14 cellular contexts compared by ENCODE assay signal in the genomic region with DNA sequence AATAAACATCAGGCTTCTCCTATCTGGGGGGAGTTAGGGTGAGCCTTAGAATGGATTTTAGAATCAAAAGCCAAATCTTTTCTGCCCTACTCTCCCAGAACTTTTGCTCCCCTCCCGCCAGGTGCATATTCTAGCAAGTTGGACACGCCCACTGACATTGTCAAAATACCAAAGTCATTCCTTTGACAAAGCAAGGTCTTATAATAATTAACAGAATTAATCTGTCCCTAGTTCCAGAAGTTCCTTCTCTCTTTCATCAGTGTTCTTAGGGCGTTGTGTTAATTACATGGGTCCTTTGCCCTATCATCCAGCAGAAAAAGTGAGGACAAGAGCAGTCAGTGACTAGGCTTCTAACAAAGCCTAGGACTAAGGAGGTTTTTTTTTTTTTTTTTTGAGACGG. TPM values are rescaled to one million over a fixed set of nuclear protein-coding genes. Genes with fewer than 3 reads are reported as not detected.
A peak's percentile ranks its signal among the peaks of the same experiment; 100 is the strongest.
DNase-seq lines count a peak whose midpoint lies in the region; ATAC-seq and TF ChIP-seq lines count a peak whose summit lies in the region.
"Had no signal": no experiment of that assay in that cellular context is flagged by ENCODE, and none has a peak within 500 bp of the region (broad histone marks: within the 10 kb centered on the region; RNA-seq: fewer than 3 reads in every experiment).

No MANE protein-coding gene starts in this region.

- H3K4me1 ChIP-seq in GM23338 (ENCODE audit: insufficient read depth) (peaks cover 28% of the 10 kb centered on the region), mucosa of rectum (ENCODE audit: control insufficient read depth in 2 of 2, insufficient read depth in 2 of 2, low read length in 2 of 2) (peaks cover 11 to 19% of the 10 kb centered on the region in 2 donors), MM.1S (ENCODE audit: low read length) (0 out of 2 replicates have a peak, but pooled peaks cover 4% of the 10 kb centered on the region)

- H3K27ac Mint-ChIP-seq in CD14-positive monocyte (peak overlapping the region in 4 of 7 donors; percentile 15 to 63 (median 38)), GM23338 (peak overlapping the region; percentile 56)
- peak overlapping the region; percentile 25 for H3K27ac Mint-ChIP-seq in activated naive CD8-positive, alpha-beta T cell treated with anti-CD3 and anti-CD28 coated beads for 36 hours
- H3K27ac Mint-ChIP-seq: neural progenitor cell had no signal

- DNase-seq in CD14-positive monocyte (ENCODE audit: low spot score) (no peak), GM23338 (ENCODE audit: low spot score) (peak; percentile 60), MM.1S (no peak), dorsolateral prefrontal cortex (no peak), substantia nigra (lab: John Stamatoyannopoulos, UW) (no peak)
- DNase-seq in activated naive CD8-positive, alpha-beta T cell treated with anti-CD3 and anti-CD28 coated beads for 36 hours: no peak
- DNase-seq: activated CD8-positive, alpha-beta memory T cell treated with anti-CD3 and anti-CD28 coated beads, Interleukin-2, amount 50 U/mL, for 48 hours; NCI-H2081 treated with DMSO at 0.1 percent for 48 hours; spleen; stimulated activated CD8-positive, alpha-beta memory T cell treated with anti-CD3 and anti-CD28 coated beads, Interleukin-4, amount 100 ng/mL, for 48 hours had no signal

- H3F3A ChIP-seq in GM23338 (replicated peaks; ENCODE audit: low read depth) (peaks cover 16% of the 10 kb centered on the region; the same call in 1 of the 2 replicates), MM.1S (ENCODE audit: insufficient read depth, low read length) (peaks cover 6% of the 10 kb centered on the region)

- H4K20me1 ChIP-seq in GM23338 (replicated peaks; ENCODE audit: insufficient read depth): peaks cover 11% of the 10 kb centered on the region
- H4K20me1 ChIP-seq in MM.1S (ENCODE audit: insufficient read depth, low read length): no peaks in the 10 kb centered on the region

- no peak for ATAC-seq in GM23338
- ATAC-seq in HG03175 (IDR thresholded peaks at IDR 0.05; ENCODE audit: unreplicated experiment): no peak

- H2AFZ ChIP-seq in GM23338 (no peak overlapping the region), MM.1S (ENCODE audit: low read length) (no peak overlapping the region)
- H2AFZ ChIP-seq: neural progenitor cell had no signal

- H3K4me3 Mint-ChIP-seq in CD14-positive monocyte (no peak overlapping the region), GM23338 (peak overlapping the region; percentile 18; the same call in 1 of the 3 replicates)
- peak overlapping the region; percentile 98 for H3K4me3 Mint-ChIP-seq in activated naive CD8-positive, alpha-beta T cell treated with anti-CD3 and anti-CD28 coated beads for 36 hours

- H3K9me2 ChIP-seq in GM23338 (ENCODE audit: insufficient read depth): no peaks in the 10 kb centered on the region
- no peaks in the 10 kb centered on the region for H3K9me2 ChIP-seq in MM.1S (replicated peaks; ENCODE audit: insufficient read depth, low read length)

- H3K36me3 Mint-ChIP-seq in CD14-positive monocyte (peaks cover 41 to 55% of the 10 kb centered on the region in 2 donors), GM23338 (ENCODE audit: low read depth) (peaks cover 46% of the 10 kb centered on the region)
- H3K36me3 Mint-ChIP-seq in activated naive CD8-positive, alpha-beta T cell treated with anti-CD3 and anti-CD28 coated beads for 36 hours: peaks cover 44% of the 10 kb centered on the region

- H3K27ac ChIP-seq in GM23338 (ENCODE audit: low read depth) (peak overlapping the region; percentile 22), mucosa of rectum (ENCODE audit: low read depth in 2 of 2, low read length in 2 of 2) (peak overlapping the region; percentile 23 to 37), MM.1S (ENCODE audit: low read length) (no peak overlapping the region), dorsolateral prefrontal cortex (peak overlapping the region in 1 of 59 donors; percentile 41), substantia nigra (ENCODE audit: low read depth, low read length, poor library complexity, severe bottlenecking) (no peak overlapping the region)
- H3K27ac ChIP-seq: neural progenitor cell had no signal

- no peaks in the 10 kb centered on the region for H3K9me3 ChIP-seq in mucosa of rectum (ENCODE audit: control insufficient read depth in 2 of 2, low read length in 2 of 2)
- H3K9me3 ChIP-seq in MM.1S (replicated peaks; ENCODE audit: insufficient read depth, low read length): no peaks in the 10 kb centered on the region
- H3K9me3 ChIP-seq: spleen had no signal

- H3K27me3 Mint-ChIP-seq in CD14-positive monocyte (ENCODE audit: low read depth in 3 of 3): peaks cover 0 to 3% (median 0%) of the 10 kb centered on the region in 3 donors
- H3K27me3 Mint-ChIP-seq in GM23338 (ENCODE audit: insufficient read depth, low read depth, poor library complexity): peaks cover 11% of the 10 kb centered on the region
- H3K27me3 Mint-ChIP-seq in activated naive CD8-positive, alpha-beta T cell treated with anti-CD3 and anti-CD28 coated beads for 36 hours: no peaks in the 10 kb centered on the region

- H3K27me3 ChIP-seq in GM23338 (ENCODE audit: insufficient read depth) (no peaks in the 10 kb centered on the region), mucosa of rectum (ENCODE audit: control insufficient read depth in 2 of 2, insufficient read depth in 2 of 2, low read length in 2 of 2) (no peaks in the 10 kb centered on the region), MM.1S (replicated peaks; ENCODE audit: insufficient read depth, low read length) (no peaks in the 10 kb centered on the region), dorsolateral prefrontal cortex (no peaks in the 10 kb centered on the region)
- H3K27me3 ChIP-seq: neural progenitor cell, spleen had no signal

- H3K36me3 ChIP-seq in GM23338 (ENCODE audit: insufficient read depth) (peaks cover 26% of the 10 kb centered on the region), mucosa of rectum (ENCODE audit: control insufficient read depth in 2 of 2, insufficient read depth in 2 of 2, low read length in 2 of 2) (peaks cover 22 to 24% of the 10 kb centered on the region in 2 donors), MM.1S (replicated peaks; ENCODE audit: insufficient read depth, low read length) (no peaks in the 10 kb centered on the region; the same call in 1 of the 2 replicates)

- H3K4me2 ChIP-seq in GM23338 (peak overlapping the region; percentile 73), MM.1S (ENCODE audit: low read depth, low read length) (no peak overlapping the region)
- H3K4me2 ChIP-seq: neural progenitor cell had no signal

- H3K4me1 Mint-ChIP-seq in CD14-positive monocyte (peaks cover 44% of the 10 kb centered on the region), GM23338 (peaks cover 21% of the 10 kb centered on the region)
- H3K4me1 Mint-ChIP-seq in activated naive CD8-positive, alpha-beta T cell treated with anti-CD3 and anti-CD28 coated beads for 36 hours: peaks cover 37% of the 10 kb centered on the region

- intact Hi-C loops in CD14-positive monocyte (cut with micrococcal nuclease) (no loop called here), dorsolateral prefrontal cortex (cut with DNase I) (loop anchor here in 1 of 2 donors (10.0 kb wide), 1 partner anchor 259 kb away; a partner anchor contains a TSS)

- H3K79me2 ChIP-seq in GM23338 (replicated peaks; ENCODE audit: insufficient read depth): peaks cover 33% of the 10 kb centered on the region
- peaks cover 44% of the 10 kb centered on the region for H3K79me2 ChIP-seq in MM.1S (ENCODE audit: low read length)

- TF ChIP-seq CTCF in CD14-positive monocyte (IDR thresholded peaks at IDR 0.05) (no peak), GM23338 (conservative IDR thresholded peaks at IDR 0.05; ENCODE audit: low read depth in 2 of 2) (no peak), MM.1S (IDR thresholded peaks at IDR 0.05; ENCODE audit: low read length) (no peak), dorsolateral prefrontal cortex (IDR thresholded peaks at IDR 0.05 in 54 of 56, conservative IDR thresholded peaks at IDR 0.05 in 2 of 56; ENCODE audit: low read depth in 1 of 56, partially characterized antibody in 56 of 56) (no peak)

- H3K9ac ChIP-seq in mucosa of rectum (ENCODE audit: low read depth in 1 of 2, low read length in 2 of 2) (no peak overlapping the region), MM.1S (ENCODE audit: low read length) (no peak overlapping the region)
- H3K9ac ChIP-seq: neural progenitor cell had no signal

- no peaks in the 10 kb centered on the region for H3K9me3 Mint-ChIP-seq in CD14-positive monocyte
- no peaks in the 10 kb centered on the region; the same call in 2 of the 3 replicates for H3K9me3 Mint-ChIP-seq in GM23338
- no peaks in the 10 kb centered on the region for H3K9me3 Mint-ChIP-seq in activated naive CD8-positive, alpha-beta T cell treated with anti-CD3 and anti-CD28 coated beads for 36 hours
- H3K9me3 Mint-ChIP-seq: neural progenitor cell had no signal

- H3K4me3 ChIP-seq in GM23338 (peak overlapping the region; percentile 73; the same call in 1 of the 2 replicates), mucosa of rectum (ENCODE audit: low read length in 2 of 2) (peak overlapping the region; percentile 6 to 44), MM.1S (ENCODE audit: low read length) (no peak overlapping the region), dorsolateral prefrontal cortex (no peak overlapping the region)
- H3K4me3 ChIP-seq: neural progenitor cell had no signal

RNA-seq across cellular contexts. Expression of a gene that starts 2.4 kb away (rescaled TPM):
- 100 to 1,000 TPM; 591 to 670 TPM for polyA plus RNA-seq in CD14-positive monocyte
- 70.5 and 120 TPM in 2 replicates for total RNA-seq in GM23338 (2014; rRNA removed; shearing (Covaris generic))
- 302 and 303 TPM in 2 replicates for polyA plus RNA-seq in GM23338 (2016; fragmentation: Nextera tagmentation; extraction: Ambion mirVana)
- 100 to 1,000 TPM; 221 to 247 TPM for total RNA-seq in activated naive CD8-positive, alpha-beta T cell treated with anti-CD3 and anti-CD28 coated beads for 36 hours
- 100 to 1,000 TPM in 41 of 120 experiments, 10 to 100 TPM in 79; 52.9 to 141 (median 93.1) TPM for total RNA-seq in dorsolateral prefrontal cortex

RNA-seq across cellular contexts. Expression of a gene that starts 7.9 kb away (rescaled TPM):
- polyA plus RNA-seq in CD14-positive monocyte (10 to 100 TPM; 79.6 to 81.9 TPM), GM23338 (2016; fragmentation: Nextera tagmentation; extraction: Ambion mirVana) (397 and 473 TPM in 2 replicates)
- 676 and 713 TPM in 2 replicates for total RNA-seq in GM23338 (2014; rRNA removed; shearing (Covaris generic))
- 1,000 to 10,000 TPM; 1,052 to 1,089 TPM for total RNA-seq in activated naive CD8-positive, alpha-beta T cell treated with anti-CD3 and anti-CD28 coated beads for 36 hours
- 100 to 1,000 TPM; 394 to 594 (median 494) TPM for total RNA-seq in dorsolateral prefrontal cortex

RNA-seq across cellular contexts. Expression of a gene that starts 20.3 kb away (rescaled TPM):
- polyA plus RNA-seq in CD14-positive monocyte: not detected
- total RNA-seq in GM23338 (2014; rRNA removed; shearing (Covaris generic)): 0.24 TPM in 1 of 2 replicates, not detected in the other
- not detected in 2 replicates for polyA plus RNA-seq in GM23338 (2016; fragmentation: Nextera tagmentation; extraction: Ambion mirVana)
- not detected for total RNA-seq in activated naive CD8-positive, alpha-beta T cell treated with anti-CD3 and anti-CD28 coated beads for 36 hours
- total RNA-seq in dorsolateral prefrontal cortex: 1 to 10 TPM in 1 of 120 experiments, under 1 TPM in 2, not detected in 117; 0.31 to 1.1 (median 0.55) TPM
- total RNA-seq: cerebellum had no signal

RNA-seq across cellular contexts. Expression of a gene that starts 55.3 kb away (rescaled TPM):
- 1 to 10 TPM; 1.7 to 2.0 TPM for polyA plus RNA-seq in CD14-positive monocyte
- total RNA-seq in GM23338 (2014; rRNA removed; shearing (Covaris generic)): 15.6 and 17.9 TPM in 2 replicates
- polyA plus RNA-seq in GM23338 (2016; fragmentation: Nextera tagmentation; extraction: Ambion mirVana): 6.6 and 7.9 TPM in 2 replicates
- total RNA-seq in activated naive CD8-positive, alpha-beta T cell treated with anti-CD3 and anti-CD28 coated beads for 36 hours: 1 to 10 TPM; 8.4 to 8.7 TPM
- 100 to 1,000 TPM in 1 of 120 experiments, 10 to 100 TPM in 119; 43.4 to 126 (median 69.4) TPM for total RNA-seq in dorsolateral prefrontal cortex

RNA-seq across cellular contexts. Expression of a gene that starts 57.1 kb away (rescaled TPM):
- polyA plus RNA-seq in CD14-positive monocyte (10 to 100 TPM; 16.6 to 24.4 TPM), GM23338 (2016; fragmentation: Nextera tagmentation; extraction: Ambion mirVana) (52.1 and 57.0 TPM in 2 replicates)
- 55.7 and 83.4 TPM in 2 replicates for total RNA-seq in GM23338 (2014; rRNA removed; shearing (Covaris generic))
- total RNA-seq in activated naive CD8-positive, alpha-beta T cell treated with anti-CD3 and anti-CD28 coated beads for 36 hours: 10 to 100 TPM; 41.0 to 47.3 TPM
- total RNA-seq in dorsolateral prefrontal cortex: 10 to 100 TPM; 10.9 to 29.5 (median 20.9) TPM

Comparison
In these comparisons a context has a peak if more than half of its experiments do, and no peak if none do; other contexts are left out.
1. H3K4me3 Mint-ChIP-seq: peak in GM23338 (single experiment) and activated naive CD8-positive, alpha-beta T cell treated with anti-CD3 and anti-CD28 coated beads for 36 hours (single experiment); none in CD14-positive monocyte (0 of 2).
2. H3K27ac ChIP-seq: peak in GM23338 (single experiment) and mucosa of rectum (2 of 2); none in MM.1S (single experiment) and substantia nigra (single experiment).
3. H3K4me3 ChIP-seq: peak in GM23338 (single experiment) and mucosa of rectum (2 of 2); none in MM.1S (single experiment) and dorsolateral prefrontal cortex (0 of 59).
4. Peak in every context shown above with its lines, with median percentiles within 50 percentile points of each other: H3K27ac Mint-ChIP-seq.